Comparison of ENCODE assay signal across 8 cellular contexts in the genomic region with DNA sequence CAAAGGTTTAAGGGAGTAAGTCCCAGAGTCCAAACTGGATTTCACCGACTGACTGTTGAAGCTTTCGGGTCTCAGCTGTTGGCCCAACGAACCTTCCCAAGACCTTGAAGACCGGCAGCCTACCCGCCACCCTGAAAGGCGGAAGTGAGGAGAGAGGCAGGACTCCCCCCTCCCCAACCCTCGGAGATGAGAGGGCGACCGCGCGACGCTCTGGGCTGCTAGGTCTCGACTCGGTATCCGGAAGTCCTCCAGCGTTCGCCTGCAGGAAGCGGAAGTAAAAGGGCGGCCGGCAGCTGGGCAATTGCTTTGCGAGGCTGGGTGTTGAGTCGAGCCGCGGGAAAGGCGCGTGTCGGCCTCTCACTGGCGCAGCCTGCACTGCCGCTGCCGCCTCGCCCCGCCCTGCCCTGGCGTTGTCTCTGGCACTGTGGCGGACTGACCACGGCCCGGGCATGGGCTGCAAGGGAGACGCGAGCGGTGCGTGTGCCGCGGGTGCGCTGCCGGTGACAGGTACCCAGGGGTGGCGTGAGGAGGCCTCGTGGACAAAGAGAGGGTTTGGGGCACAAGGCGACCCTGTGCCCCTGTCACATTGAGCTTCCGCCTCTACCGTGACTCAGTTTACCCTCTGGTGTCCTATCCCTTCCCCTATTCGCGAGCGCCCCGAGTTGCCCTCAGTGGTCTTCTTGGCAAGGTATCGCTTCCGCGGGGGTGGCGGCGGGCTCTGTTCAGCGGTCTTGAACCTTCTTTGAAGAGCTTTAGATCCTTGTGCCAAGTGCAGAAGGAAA. TPM values are rescaled to one million over a fixed set of nuclear protein-coding genes. Genes with fewer than 3 reads are reported as not detected.
A peak's percentile ranks its signal among the peaks of the same experiment; 100 is the strongest.
DNase-seq lines count a peak whose midpoint lies in the region; ATAC-seq, FAIRE-seq and TF ChIP-seq lines count a peak whose summit lies in the region.

Gene UGGT1, plus strand, starts transcription at position 292 of the 782 bp plus-strand sequence. Its CDS starts 158 bp downstream, at position 450.

- H3K27ac Mint-ChIP-seq in T-cell: peak within 1 kb of the TSS; percentile 92 to 96
- peak within 1 kb of the TSS; percentile 96 for H3K27ac Mint-ChIP-seq in type B pancreatic cell

- intact Hi-C loops in adrenal gland (cut with DNase I) (loop anchor here in 1 of 2 donors (5.0 kb wide), 1 partner anchor 64 kb away; the partner anchor contains the start of gene SAP130), heart left ventricle (cut with DNase I) (loop anchor here in 8 of 10 donors (1.0 to 10.0 kb wide), 5 partner anchors 62 to 206 kb away; partner anchors contain the start of genes SAP130 (in 7 of the 8) and AMMECR1L (in 3 of the 8))

- H3K4me3 Mint-ChIP-seq in T-cell (peak within 1 kb of the TSS; percentile 88 to 96 (median 92)), type B pancreatic cell (peak within 1 kb of the TSS; percentile 97)

- H3K36me3 ChIP-seq in adrenal gland (replicated peaks in 1 of 2) (no peaks in the 10 kb centered on the region), heart left ventricle (peaks cover 0 to 8% (median 0%) of the 10 kb centered on the region in 9 donors)

- FAIRE-seq in GM12891 (lab: Jason Lieb, UNC): peak; percentile 97

- no peaks in the 10 kb centered on the region for H3K9me3 Mint-ChIP-seq in T-cell
- no peaks in the 10 kb centered on the region for H3K9me3 Mint-ChIP-seq in type B pancreatic cell

- H3K4me3 ChIP-seq in adrenal gland (peak within 1 kb of the TSS; percentile 48 to 96 (median 80)), heart left ventricle (peak within 1 kb of the TSS; percentile 73 to 100 (median 90))

- peaks cover 46 to 53% (median 47%) of the 10 kb centered on the region in 3 donors for H3K4me1 Mint-ChIP-seq in T-cell
- peaks cover 17% of the 10 kb centered on the region for H3K4me1 Mint-ChIP-seq in type B pancreatic cell (ENCODE audit: unreplicated experiment)

- H3K27me3 ChIP-seq in adrenal gland (no peaks in the 10 kb centered on the region), heart left ventricle (no peaks in the 10 kb centered on the region)

- CTCF ChIA-PET in T-cell (lab: Charles Lee): interaction anchor here in 1 of 2 donors (0.6 to 1.4 kb wide), 5 partner anchors 28 to 340 kb away, joined by 3 to 6 read pairs (median 4); partner anchors contain the start of gene SAP130

- H3K27ac ChIP-seq in adrenal gland (peak within 1 kb of the TSS; percentile 23 to 89 (median 71)), heart left ventricle (peak within 1 kb of the TSS; percentile 51 to 92 (median 86))

- H3K36me3 Mint-ChIP-seq in T-cell: peaks cover 4% of the 10 kb centered on the region
- no peaks in the 10 kb centered on the region for H3K36me3 Mint-ChIP-seq in type B pancreatic cell

- H3K27me3 Mint-ChIP-seq in T-cell: no peaks in the 10 kb centered on the region
- no peaks in the 10 kb centered on the region for H3K27me3 Mint-ChIP-seq in type B pancreatic cell

- peak; percentile 97 for TF ChIP-seq POLR2A in GM12891 (IDR thresholded peaks at IDR 0.05; ENCODE audit: low read depth, low read length)
- peak; percentile 86 to 93 for TF ChIP-seq POLR2A in adrenal gland (IDR thresholded peaks at IDR 0.05)
- TF ChIP-seq POLR2A in heart left ventricle (IDR thresholded peaks at IDR 0.05): peak in 1 of 2 donors; percentile 78

- POLR2A ChIA-PET in T-cell (lab: Charles Lee): interaction anchor here (0.5 to 0.7 kb wide), 8 partner anchors 24 to 828 kb away, joined by 3 to 11 read pairs (median 3); no protein-coding TSS in a partner anchor

- TF ChIP-seq CTCF in adrenal gland (IDR thresholded peaks at IDR 0.05): peak in 1 of 6 experiments; percentile 3
- peak in 1 of 12 donors; percentile 5 for TF ChIP-seq CTCF in heart left ventricle (IDR thresholded peaks at IDR 0.05)
- TF ChIP-seq CTCF in type B pancreatic cell (conservative IDR thresholded peaks at IDR 0.05): no peak

- WGBS in adrenal gland, 4 donors: 0 to 1% (median 0%) methylated on average over 17 to 59 of the region's 59 CpGs
- WGBS in heart left ventricle, 4 donors: 0 to 1% (median 0%) methylated on average over 37 to 59 of the region's 59 CpGs

- H3K4me1 ChIP-seq in adrenal gland (replicated peaks in 1 of 2) (peaks cover 3 to 18% of the 10 kb centered on the region in 2 donors), heart left ventricle (peaks cover 0 to 26% (median 13%) of the 10 kb centered on the region in 12 donors)

- peak; percentile 98 for ATAC-seq in HG02840 (IDR thresholded peaks at IDR 0.05; ENCODE audit: low FRiP score, unreplicated experiment)
- ATAC-seq in T-cell (replicated peaks in 1 of 4): peak; percentile 96 to 98 (median 98)
- ATAC-seq in heart left ventricle: peak; percentile 99 to 100 (median 100)

- DNase-seq in GM12891 (ENCODE audit: insufficient read length, low spot score) (peak; percentile 88), NCI-H1436 treated with DMSO at 0.1 percent for 48 hours (lab: John Stamatoyannopoulos, UW) (peak; percentile 81), T-cell (peak; percentile 83 to 94 (median 91)), adrenal gland (peak; percentile 92 to 97 (median 97)), heart left ventricle (peak; percentile 93 to 96 (median 96)), pons (ENCODE audit: low spot score) (peak; percentile 96), type B pancreatic cell (ENCODE audit: extremely low spot score, unreplicated experiment) (peak; percentile 93)

- H3K9me3 ChIP-seq in adrenal gland (replicated peaks in 1 of 3) (no peaks in the 10 kb centered on the region), heart left ventricle (no peaks in the 10 kb centered on the region)

TF ChIP-seq in GM12891, 5 proteins besides CTCF, POLR2A, EP300 and RAD21:
- TF ChIP-seq POU2F2 (IDR thresholded peaks at IDR 0.05; ENCODE audit: low read depth, low read length) (peak; percentile 19; the same call in 1 of the 2 replicates), POLR2AphosphoS5 (IDR thresholded peaks at IDR 0.05; ENCODE audit: low read depth, low read length) (peak; percentile 97), SPI1 (IDR thresholded peaks at IDR 0.05; ENCODE audit: low read depth, low read length) (peak; percentile 87), PAX5 (IDR thresholded peaks at IDR 0.05; ENCODE audit: insufficient read depth, low read length, severe bottlenecking) (no peak), TAF1 (IDR thresholded peaks at IDR 0.05; ENCODE audit: low read depth, low read length) (peak; percentile 85; the same call in 1 of the 2 replicates)

RNA-seq across cellular contexts. Expression of gene UGGT1, which starts in this region (rescaled TPM):
- polyA plus RNA-seq in GM12891 (2012; ENCODE audit: low read depth, missing spikeins): 15.7 TPM
- total RNA-seq in T-cell: 10 to 100 TPM; 46.0 to 50.8 (median 48.4) TPM
- 10 to 100 TPM; 32.0 to 67.5 (median 46.8) TPM for total RNA-seq in adrenal gland
- polyA plus RNA-seq in adrenal gland: 10 to 100 TPM in 1 of 3 donors, 1 to 10 TPM in 2; 6.6 to 45.2 (median 6.8) TPM
- total RNA-seq in heart left ventricle: 10 to 100 TPM; 24.0 to 77.4 (median 33.3) TPM
- 10 to 100 TPM in 1 of 2 donors, 1 to 10 TPM in 1; 5.8 to 24.9 TPM for polyA plus RNA-seq in heart left ventricle
- total RNA-seq in type B pancreatic cell (ENCODE audit: low replicate concordance): 43.8 and 51.1 TPM in 2 replicates

Comparison
In these comparisons a context has a peak if more than half of its experiments do, and no peak if none do; other contexts are left out.
1. Peak in every context shown above with its lines: DNase-seq, ATAC-seq, H3K4me3 ChIP-seq and H3K27ac ChIP-seq.